Comparison of ENCODE assay signal across 13 cellular contexts in genomic region chr12:46770501-46771183, GRCh38.
DNase-seq lines count a peak whose midpoint lies in the region; ATAC-seq and FAIRE-seq lines count a peak whose summit lies in the region.
"Had no signal": no experiment of that assay in that cellular context is flagged by ENCODE, and none has a peak within 500 bp of the region (broad histone marks: within the 10 kb centered on the region; RNA-seq: fewer than 3 reads in every experiment).

No MANE protein-coding gene starts in this region.

- DNase-seq in HuH-7.5 (ENCODE audit: low spot score) (peak; percentile 16), ecto neural progenitor cell (ENCODE audit: low spot score) (peak; percentile 56), medulla oblongata (ENCODE audit: extremely low spot score) (peak; percentile 6), NCI-H748 (lab: John Stamatoyannopoulos, UW; ENCODE audit: unreplicated experiment) (no peak), NCI-H146 (lab: John Stamatoyannopoulos, UW) (no peak), inferior parietal cortex (ENCODE audit: extremely low spot score) (no peak)
- DNase-seq: activated CD8-positive, alpha-beta memory T cell treated with anti-CD3 and anti-CD28 coated beads, Interleukin-2, amount 10 ng/mL, durations not matched to agents 7 days and 5 days; hypothalamus; NCI-H446 treated with DMSO at 0.1 percent for 48 hours; T-helper 2 cell had no signal

- peak; percentile 98 for FAIRE-seq in A204.1 (lab: Jason Lieb, UNC)
- FAIRE-seq: urothelium cell line had no signal

- ATAC-seq in GM21529 (IDR thresholded peaks at IDR 0.05; ENCODE audit: unreplicated experiment) = no peak
- ATAC-seq: activated CD8-positive, alpha-beta memory T cell treated with anti-CD3 and anti-CD28 coated beads, Interleukin-2, amount 10 ng/mL, durations not matched to agents 7 days and 5 days had no signal

Comparison
In these comparisons a context has a peak if more than half of its experiments do, and no peak if none do; other contexts are left out.
1. DNase-seq: peak in HuH-7.5 (single experiment), ecto neural progenitor cell (single experiment) and medulla oblongata (single experiment); none in NCI-H748 (single experiment), NCI-H146 (single experiment) and inferior parietal cortex (single experiment).